In the genomic region with DNA sequence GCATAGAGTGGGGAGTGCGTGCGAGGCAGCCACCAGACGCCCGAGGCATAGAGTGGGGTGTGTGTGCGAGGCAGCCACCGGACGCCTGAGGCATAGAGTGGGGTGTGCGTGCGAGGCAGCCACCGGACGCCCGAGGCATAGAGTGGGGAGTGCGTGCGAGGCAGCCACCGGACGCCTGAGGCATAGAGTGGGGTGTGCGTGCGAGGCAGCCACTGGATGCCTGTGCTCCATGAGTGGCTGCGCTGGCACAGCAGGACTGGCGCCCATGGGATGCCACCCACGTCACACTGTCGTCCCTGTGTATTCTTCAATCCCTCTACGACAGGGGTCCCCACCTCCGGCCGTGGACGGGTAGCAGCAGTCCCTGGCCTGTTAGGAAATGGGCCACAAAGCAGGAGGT, we compare ENCODE assay signal across 16 cellular contexts.
"Had no signal": no experiment of that assay in that cellular context is flagged by ENCODE, and none has a peak within 500 bp of the region (broad histone marks: within the 10 kb centered on the region; RNA-seq: fewer than 3 reads in every experiment).

No MANE protein-coding gene starts in this region.

- H3K4me1 ChIP-seq: breast epithelium, esophagus squamous epithelium, SJSA1 had no signal

- H3K27ac ChIP-seq: breast epithelium, esophagus squamous epithelium, SJSA1 had no signal

- H3K4me1 Mint-ChIP-seq: activated naive CD8-positive, alpha-beta T cell treated with anti-CD3 and anti-CD28 coated beads for 36 hours had no signal

- H3K36me3 ChIP-seq: breast epithelium, SJSA1 had no signal

- DNase-seq: activated CD4-positive, alpha-beta T cell treated with anti-CD3 and anti-CD28 coated beads for 4 hours; activated CD8-positive, alpha-beta T cell treated with anti-CD3 and anti-CD28 coated beads for 36 hours; activated naive CD8-positive, alpha-beta T cell treated with anti-CD3 and anti-CD28 coated beads for 36 hours; anterior cingulate cortex; esophagus squamous epithelium; foreskin fibroblast; immature natural killer cell; mesenchymal stem cell; nephron progenitor cell; retina; stimulated activated naive CD4-positive, alpha-beta T cell treated with Interleukin-2 at 50 U/mL for 16 hours; T-helper 9 cell had no signal

- ATAC-seq: activated CD8-positive, alpha-beta T cell treated with anti-CD3 and anti-CD28 coated beads for 36 hours; activated T-helper 17 cell treated with anti-CD3 and anti-CD28 coated beads, Interleukin-2, amount 50 U/mL, for 72 hours had no signal

- H3K27ac Mint-ChIP-seq: activated CD8-positive, alpha-beta T cell treated with anti-CD3 and anti-CD28 coated beads for 36 hours; activated naive CD8-positive, alpha-beta T cell treated with anti-CD3 and anti-CD28 coated beads for 36 hours; activated T-helper 17 cell treated with anti-CD3 and anti-CD28 coated beads, Interleukin-2, amount 50 U/mL, for 72 hours; nephron progenitor cell had no signal

- H3K4me3 ChIP-seq: breast epithelium, dorsolateral prefrontal cortex, esophagus squamous epithelium, SJSA1 had no signal

- H3K4me3 Mint-ChIP-seq: activated CD8-positive, alpha-beta T cell treated with anti-CD3 and anti-CD28 coated beads for 36 hours; activated naive CD8-positive, alpha-beta T cell treated with anti-CD3 and anti-CD28 coated beads for 36 hours; activated T-helper 17 cell treated with anti-CD3 and anti-CD28 coated beads, Interleukin-2, amount 50 U/mL, for 72 hours; immature natural killer cell; nephron progenitor cell had no signal

- H3K27me3 Mint-ChIP-seq: activated CD8-positive, alpha-beta T cell treated with anti-CD3 and anti-CD28 coated beads for 36 hours; activated naive CD8-positive, alpha-beta T cell treated with anti-CD3 and anti-CD28 coated beads for 36 hours; activated T-helper 17 cell treated with anti-CD3 and anti-CD28 coated beads, Interleukin-2, amount 50 U/mL, for 72 hours had no signal

- H3K27me3 ChIP-seq: breast epithelium, dorsolateral prefrontal cortex, esophagus squamous epithelium, SJSA1 had no signal
